In the genomic region with DNA sequence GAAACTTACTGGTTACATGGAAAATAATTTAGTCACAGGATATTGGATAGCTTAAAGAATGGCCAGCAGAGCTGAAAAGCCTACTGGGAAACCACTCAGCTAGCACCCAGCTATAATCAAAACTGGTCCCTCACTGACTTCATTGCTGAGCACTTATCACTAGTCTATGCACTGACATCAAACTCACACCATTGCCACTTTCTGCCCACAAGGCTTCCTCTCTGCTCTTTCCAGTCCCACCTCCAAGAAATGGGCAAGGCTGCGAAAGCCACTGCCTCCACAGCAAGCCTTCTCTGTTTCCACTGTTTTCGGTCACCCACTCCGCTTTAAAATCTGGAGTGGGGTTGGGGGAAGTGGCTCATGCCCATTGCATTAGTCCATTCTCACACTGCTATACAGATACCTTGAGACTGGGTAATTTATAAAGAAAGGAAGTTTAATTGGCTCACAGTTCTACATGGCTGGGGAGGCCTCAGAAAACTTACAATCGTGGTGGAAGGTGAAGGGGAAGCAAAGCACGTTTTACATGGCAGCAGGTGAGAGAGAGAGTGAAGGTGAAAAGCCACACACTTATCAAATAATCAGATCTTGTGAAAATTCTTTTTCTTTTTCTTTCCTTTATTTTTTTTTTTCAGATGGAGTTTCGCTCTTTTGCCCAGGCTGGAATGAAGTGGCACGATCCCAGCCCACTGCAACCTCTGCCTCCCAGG, we compare ENCODE assay signal across 11 cellular contexts.
"Had no signal": no experiment of that assay in that cellular context is flagged by ENCODE, and none has a peak within 500 bp of the region (broad histone marks: within the 10 kb centered on the region; RNA-seq: fewer than 3 reads in every experiment).

No MANE protein-coding gene starts in this region.

- DNase-seq: activated CD4-positive, alpha-beta T cell treated with anti-CD3 and anti-CD28 coated beads for 4 hours; activated effector memory CD4-positive, alpha-beta T cell treated with anti-CD3 and anti-CD28 coated beads, Interleukin-2, amount 50 U/mL, for 16 hours; activated T-cell treated with anti-CD3 and anti-CD28 coated beads, Interleukin-2, amount 50 U/mL, for 4 hours; adrenal gland; central memory CD4-positive, alpha-beta T cell; hippocampal formation; pancreas; stimulated activated CD4-positive, alpha-beta T cell treated with anti-CD3 and anti-CD28 coated beads, Interleukin-4, amount 100 ng/mL, for 4 hours; T-helper 9 cell; tibial artery had no signal

- H3K36me3 ChIP-seq: adrenal gland, pancreas, SJSA1, tibial artery had no signal

- H3K4me3 ChIP-seq: adrenal gland, pancreas, SJSA1, tibial artery had no signal

- H3K4me1 ChIP-seq: adrenal gland, pancreas, SJSA1, tibial artery had no signal

- H3K27ac ChIP-seq: adrenal gland, pancreas, SJSA1, tibial artery had no signal

- H3K9me3 ChIP-seq: adrenal gland, pancreas, SJSA1 had no signal

- H3K27me3 ChIP-seq: adrenal gland, pancreas, SJSA1, tibial artery had no signal

- H3K4me3 Mint-ChIP-seq: activated T-cell treated with anti-CD3 and anti-CD28 coated beads, Interleukin-2, amount 50 U/mL, for 4 hours had no signal

- FAIRE-seq: pancreas had no signal

- ATAC-seq: activated T-cell treated with anti-CD3 and anti-CD28 coated beads, Interleukin-2, amount 50 U/mL, for 4 hours; pancreas had no signal
